Comparison of ENCODE assay signal across 6 cellular contexts in genomic region chr4:40401096-40401495, GRCh38.
"Had no signal": no experiment of that assay in that cellular context is flagged by ENCODE, and none has a peak within 500 bp of the region (broad histone marks: within the 10 kb centered on the region; RNA-seq: fewer than 3 reads in every experiment).

No MANE protein-coding gene starts in this region.

- H3K4me1 Mint-ChIP-seq: IgD-negative memory B cell had no signal

- H3K4me3 Mint-ChIP-seq: IgD-negative memory B cell had no signal

- ATAC-seq: HepG2, K562 had no signal

- DNase-seq: KBM-7, KG1 had no signal

- H3K27me3 Mint-ChIP-seq: IgD-negative memory B cell had no signal

- H3K27ac ChIP-seq: HL-60 had no signal

- H3K4me3 ChIP-seq: K562 had no signal

- H3K27ac Mint-ChIP-seq: IgD-negative memory B cell had no signal
